Comparison of ENCODE assay signal across 10 cellular contexts in genomic region chr14:55448146-55448614, GRCh38. TPM values are rescaled to one million over a fixed set of nuclear protein-coding genes. Genes with fewer than 3 reads are reported as not detected.
DNase-seq lines count a peak whose midpoint lies in the region; ATAC-seq and TF ChIP-seq lines count a peak whose summit lies in the region.
"Had no signal": no experiment of that assay in that cellular context is flagged by ENCODE, and none has a peak within 500 bp of the region (broad histone marks: within the 10 kb centered on the region; RNA-seq: fewer than 3 reads in every experiment).

No MANE protein-coding gene starts in this region.

- H3K4me3 ChIP-seq in right cardiac atrium (ENCODE audit: low read length) (no peak overlapping the region), SJCRH30 (no peak overlapping the region), fibroblast of villous mesenchyme (ENCODE audit: low read depth, low read length) (no peak overlapping the region), thoracic aorta (no peak overlapping the region)

- intact Hi-C loops in right cardiac atrium (cut with DNase I), result loop anchor here in 2 of 4 donors (10.0 kb wide), 2 partner anchors 127 to 1027 kb away; no protein-coding TSS in a partner anchor
- intact Hi-C loops in cardiac septum (cut with DNase I), result loop anchor here (5.0 to 10.0 kb wide), 2 partner anchors 124 to 217 kb away; no protein-coding TSS in a partner anchor

- ATAC-seq in right cardiac atrium (peak; percentile 48 to 92), thoracic aorta (ENCODE audit: insufficient number of reproducible peaks, low FRiP score, low read depth) (peak; percentile 84), HG03469 (IDR thresholded peaks at IDR 0.05; ENCODE audit: unreplicated experiment) (no peak), HG02763 (IDR thresholded peaks at IDR 0.05; ENCODE audit: unreplicated experiment) (no peak)

- no peak overlapping the region for H3K27ac ChIP-seq in right cardiac atrium (ENCODE audit: low read length)
- H3K27ac ChIP-seq in SJCRH30, result no peak overlapping the region
- H3K27ac ChIP-seq in thoracic aorta, result no peak overlapping the region

- no peaks in the 10 kb centered on the region for H3K36me3 ChIP-seq in SJCRH30
- H3K36me3 ChIP-seq in thoracic aorta, result no peaks in the 10 kb centered on the region

- H3K4me1 ChIP-seq in right cardiac atrium (ENCODE audit: control insufficient read depth, insufficient read depth, low read length) (peaks cover 1% of the 10 kb centered on the region), SJCRH30 (peaks cover 27% of the 10 kb centered on the region), thoracic aorta (ENCODE audit: control insufficient read depth in 1 of 2, low read depth in 2 of 2) (peaks cover 4 to 18% of the 10 kb centered on the region in 2 donors)

- DNase-seq in right cardiac atrium, result peak in 1 of 3 donors; percentile 60
- no peak for DNase-seq in cardiac septum (ENCODE audit: low spot score)
- DNase-seq in SJCRH30, result peak; percentile 23 to 32
- DNase-seq in fibroblast of villous mesenchyme (ENCODE audit: low read depth), result peak; percentile 91
- peak; percentile 45 for DNase-seq in thoracic aorta (ENCODE audit: low spot score)
- no peak for DNase-seq in SIG-M5 treated with dmso at 0.1 percent for 504 hours (lab: John Stamatoyannopoulos, UW; ENCODE audit: unreplicated experiment)

- no peaks in the 10 kb centered on the region for H3K27me3 ChIP-seq in right cardiac atrium (ENCODE audit: control insufficient read depth, insufficient read depth)
- H3K27me3 ChIP-seq in SJCRH30, result no peaks in the 10 kb centered on the region
- H3K27me3 ChIP-seq in thoracic aorta (replicated peaks; ENCODE audit: insufficient read depth), result no peaks in the 10 kb centered on the region

- 35% methylated on average over 3 of the region's 3 CpGs for WGBS in right cardiac atrium

- H3K9me3 ChIP-seq in right cardiac atrium (ENCODE audit: control insufficient read depth, low read length) (no peaks in the 10 kb centered on the region), SJCRH30 (replicated peaks) (no peaks in the 10 kb centered on the region), thoracic aorta (no peaks in the 10 kb centered on the region)

- TF ChIP-seq CTCF in fibroblast of villous mesenchyme (IDR thresholded peaks at IDR 0.05; ENCODE audit: insufficient read depth, low read depth, low read length) (no peak), thoracic aorta (IDR thresholded peaks at IDR 0.05) (no peak)

RNA-seq across cellular contexts. Expression of gene TBPL2, which starts 7.8 kb away (rescaled TPM):
- total RNA-seq in right cardiac atrium (not detected), cardiac septum (not detected), fibroblast of villous mesenchyme (not detected in 2 replicates), thoracic aorta (not detected)
- not detected for polyA plus RNA-seq in right cardiac atrium
- not detected in 2 replicates for total RNA-seq in SJCRH30 (2014; rRNA removed; shearing (Covaris generic))
- total RNA-seq: OCI-LY7 had no signal
- polyA plus RNA-seq: neural cell had no signal

RNA-seq across cellular contexts. Expression of gene ATG14, which starts 36.5 kb away (rescaled TPM):
- 10 to 100 TPM in 3 of 4 donors, 1 to 10 TPM in 1; 8.0 to 12.9 (median 10.9) TPM for total RNA-seq in right cardiac atrium
- 6.7 TPM for polyA plus RNA-seq in right cardiac atrium
- 12.5 TPM for total RNA-seq in cardiac septum
- total RNA-seq in SJCRH30 (2014; rRNA removed; shearing (Covaris generic)), result 7.9 and 8.3 TPM in 2 replicates
- 14.5 and 14.7 TPM in 2 replicates for total RNA-seq in fibroblast of villous mesenchyme
- 10 to 100 TPM; 19.5 to 26.0 TPM for total RNA-seq in thoracic aorta

Comparison
In these comparisons a context has a peak if more than half of its experiments do, and no peak if none do; other contexts are left out.
1. ATAC-seq: peak in right cardiac atrium (2 of 2) and thoracic aorta (single experiment); none in HG03469 (single experiment) and HG02763 (single experiment).
2. DNase-seq: peak in SJCRH30 (2 of 2), fibroblast of villous mesenchyme (single experiment) and thoracic aorta (single experiment); none in cardiac septum (single experiment) and SIG-M5 treated with dmso at 0.1 percent for 504 hours (single experiment).